ENCODE assay signal across 20 cellular contexts in the genomic region with DNA sequence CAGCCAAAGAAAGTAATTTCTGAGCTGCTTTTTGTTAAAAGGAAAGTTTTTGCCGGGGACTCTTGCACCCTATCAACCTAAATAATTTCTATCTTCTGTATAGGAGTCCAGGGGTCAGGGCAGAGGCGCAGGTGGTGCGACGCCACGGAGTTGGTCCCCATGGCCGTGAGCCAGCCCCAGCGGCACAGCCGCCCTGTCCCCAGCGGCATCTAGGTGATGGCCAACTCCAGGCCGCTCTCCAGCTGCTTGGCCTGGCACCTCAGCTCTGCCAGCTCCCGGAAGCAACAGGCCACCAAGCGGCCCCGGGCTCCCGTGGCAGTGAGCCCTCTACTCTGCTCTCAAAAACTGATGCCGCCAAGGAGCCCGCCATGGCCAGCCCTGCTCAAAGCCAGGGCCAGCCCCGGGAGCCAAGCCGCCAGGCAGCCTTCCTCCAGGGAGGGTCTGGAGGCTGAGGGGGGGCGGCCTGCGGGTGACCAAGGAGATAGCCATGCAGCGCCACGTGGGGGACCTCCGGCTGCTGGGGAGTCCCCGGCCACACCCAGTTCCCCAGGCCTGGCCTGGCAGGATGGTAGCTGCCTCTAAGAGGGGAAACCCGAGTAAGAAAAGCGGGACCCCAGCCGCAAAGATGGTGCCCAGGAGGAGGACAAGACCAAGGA. TPM values are rescaled to one million over a fixed set of nuclear protein-coding genes. Genes with fewer than 3 reads are reported as not detected.
DNase-seq lines count a peak whose midpoint lies in the region; ATAC-seq and TF ChIP-seq lines count a peak whose summit lies in the region.
"Had no signal": no experiment of that assay in that cellular context is flagged by ENCODE, and none has a peak within 500 bp of the region (broad histone marks: within the 10 kb centered on the region; RNA-seq: fewer than 3 reads in every experiment).

No MANE protein-coding gene starts in this region.

- no peak overlapping the region for H2BK5ac ChIP-seq in neuronal stem cell (ENCODE audit: low read length)

- ATAC-seq in SK-N-SH treated with all-trans-retinoic acid at 6 μM for 48 hours (no peak), GM19452 (IDR thresholded peaks at IDR 0.05; ENCODE audit: unreplicated experiment) (no peak)
- ATAC-seq: A549; CD8-positive, alpha-beta T cell had no signal

- TF ChIP-seq EP300 in SK-N-SH (IDR thresholded peaks at IDR 0.05; ENCODE audit: borderline replicate concordance in 1 of 2, low read depth in 1 of 2, low read length in 1 of 2) = no peak

- H3K27ac ChIP-seq in SK-N-SH (ENCODE audit: low read depth in 2 of 2, low read length in 1 of 2) (no peak overlapping the region), neuronal stem cell (replicated peaks; ENCODE audit: low read length) (no peak overlapping the region)
- H3K27ac ChIP-seq: 22Rv1; A549; BLaER1 treated with 17β-estradiol and CSF1 and Interleukin-3, amounts not matched to agents 10 nM and 100 nM; C4-2B had no signal

- H3K27ac Mint-ChIP-seq in chondrocyte (ENCODE audit: unreplicated experiment) = no peak overlapping the region
- H3K27ac Mint-ChIP-seq: B cell; CD4-positive, alpha-beta T cell; CD8-positive, alpha-beta T cell had no signal

- no peaks in the 10 kb centered on the region for H3K36me3 Mint-ChIP-seq in chondrocyte (ENCODE audit: low read depth)
- H3K36me3 Mint-ChIP-seq: CD8-positive, alpha-beta T cell had no signal

- no peaks in the 10 kb centered on the region for H3K36me3 ChIP-seq in SK-N-SH (replicated peaks in 1 of 2; ENCODE audit: control insufficient read depth in 1 of 2, insufficient read depth in 2 of 2, low read length in 1 of 2)
- no peaks in the 10 kb centered on the region for H3K36me3 ChIP-seq in neuronal stem cell (replicated peaks in 1 of 2; ENCODE audit: control insufficient read depth in 2 of 2, insufficient read depth in 2 of 2, low read length in 2 of 2)
- H3K36me3 ChIP-seq: BLaER1 treated with 17β-estradiol and CSF1 and Interleukin-3, amounts not matched to agents 10 nM and 100 nM had no signal

- no peak overlapping the region for H3K4ac ChIP-seq in neuronal stem cell (ENCODE audit: low read length)

- no peak overlapping the region for H3K4me3 Mint-ChIP-seq in chondrocyte (ENCODE audit: unreplicated experiment)
- H3K4me3 Mint-ChIP-seq: B cell; CD4-positive, alpha-beta T cell; CD8-positive, alpha-beta T cell had no signal

- H3K4me3 ChIP-seq in SK-N-SH (ENCODE audit: low read depth in 2 of 2, low read length in 1 of 2) (no peak overlapping the region), neuronal stem cell (ENCODE audit: low read length in 2 of 2) (no peak overlapping the region)
- H3K4me3 ChIP-seq: A549; BLaER1 treated with 17β-estradiol and CSF1 and Interleukin-3, amounts not matched to agents 10 nM and 100 nM had no signal

- no peaks in the 10 kb centered on the region for H3K27me3 Mint-ChIP-seq in chondrocyte (ENCODE audit: low read depth)

- H2BK120ac ChIP-seq in neuronal stem cell (ENCODE audit: low read depth, low read length) = no peak overlapping the region

- peaks cover 2% of the 10 kb centered on the region for H3F3A ChIP-seq in SK-N-SH (replicated peaks; ENCODE audit: insufficient read depth)

- H2BK12ac ChIP-seq in neuronal stem cell (ENCODE audit: low read length) = no peak overlapping the region

- H3K4me1 Mint-ChIP-seq in chondrocyte (ENCODE audit: low read depth) = no peaks in the 10 kb centered on the region
- H3K4me1 Mint-ChIP-seq: B cell had no signal

- H4K91ac ChIP-seq in neuronal stem cell (ENCODE audit: low read depth, low read length, poor library complexity) = no peak overlapping the region

- H3K23ac ChIP-seq in neuronal stem cell (ENCODE audit: low read depth, low read length, poor library complexity) = no peak overlapping the region

- no peak for TF ChIP-seq CTCF in SK-N-SH (IDR thresholded peaks at IDR 0.05)
- no peak for TF ChIP-seq CTCF in chondrocyte (IDR thresholded peaks at IDR 0.05)

- H3K4me1 ChIP-seq in SK-N-SH (ENCODE audit: control insufficient read depth in 1 of 2, insufficient read depth in 2 of 2, low read depth in 1 of 2, low read length in 1 of 2) = no peaks in the 10 kb centered on the region; a peak in 1 of 4 replicates
- H3K4me1 ChIP-seq in neuronal stem cell (ENCODE audit: control insufficient read depth in 2 of 2, insufficient read depth in 1 of 2, low read depth in 1 of 2, low read length in 2 of 2) = no peaks in the 10 kb centered on the region
- H3K4me1 ChIP-seq: A549; BLaER1 treated with 17β-estradiol and CSF1 and Interleukin-3, amounts not matched to agents 10 nM and 100 nM had no signal

- H3K9ac ChIP-seq in SK-N-SH (no peak overlapping the region), neuronal stem cell (ENCODE audit: low read depth, low read length, poor library complexity) (no peak overlapping the region)
- H3K9ac ChIP-seq: BLaER1 treated with 17β-estradiol and CSF1 and Interleukin-3, amounts not matched to agents 10 nM and 100 nM had no signal

- no peak overlapping the region for H3K4me2 ChIP-seq in SK-N-SH
- H3K4me2 ChIP-seq in neuronal stem cell (ENCODE audit: insufficient read depth, low read length, poor library complexity, severe bottlenecking) = no peak overlapping the region
- H3K4me2 ChIP-seq: A549; BLaER1 treated with 17β-estradiol and CSF1 and Interleukin-3, amounts not matched to agents 10 nM and 100 nM had no signal

- no peaks in the 10 kb centered on the region for H3K79me1 ChIP-seq in neuronal stem cell (ENCODE audit: low read depth, low read length)

- H3K79me2 ChIP-seq in SK-N-SH (ENCODE audit: insufficient read depth) = no peaks in the 10 kb centered on the region

- H3K27me3 ChIP-seq in SK-N-SH (ENCODE audit: insufficient read depth) (no peaks in the 10 kb centered on the region), neuronal stem cell (ENCODE audit: control insufficient read depth in 3 of 3, insufficient read depth in 3 of 3, low read depth in 1 of 3, low read length in 3 of 3) (no peaks in the 10 kb centered on the region)
- H3K27me3 ChIP-seq: BLaER1 treated with 17β-estradiol and CSF1 and Interleukin-3, amounts not matched to agents 10 nM and 100 nM had no signal

- WGBS in SK-N-SH (ENCODE audit: low lambda C conversion rate) = 83% methylated on average over 25 of the region's 27 CpGs
- WGBS in neuronal stem cell (ENCODE audit: extremely low coverage in 2 of 2, insufficient read length in 2 of 2, insufficient replicate concordance in 1 of 2), 2 donors = no CpG with 5 or more reads among the region's 27 CpGs

- no peak overlapping the region for H2AK5ac ChIP-seq in neuronal stem cell (ENCODE audit: low read depth, low read length)

- H2BK15ac ChIP-seq in neuronal stem cell (ENCODE audit: low read length) = no peak overlapping the region

- CTCF ChIA-PET in SK-N-SH (lab: Yijun Ruan, JAX) = interaction anchor here (1.6 kb wide), 1 partner anchor 73 kb away, joined by 5 read pairs; no protein-coding TSS in a partner anchor

- no peaks in the 10 kb centered on the region for H4K20me1 ChIP-seq in SK-N-SH (ENCODE audit: insufficient read depth)
- H4K20me1 ChIP-seq: BLaER1 treated with 17β-estradiol and CSF1 and Interleukin-3, amounts not matched to agents 10 nM and 100 nM had no signal

- H3K9me3 Mint-ChIP-seq in chondrocyte (ENCODE audit: low read depth) = no peaks in the 10 kb centered on the region
- H3K9me3 Mint-ChIP-seq: CD4-positive, alpha-beta T cell; CD8-positive, alpha-beta T cell had no signal

- H3K14ac ChIP-seq in neuronal stem cell (ENCODE audit: low read length) = peak overlapping the region; percentile 56

- DNase-seq in SK-N-SH = peak; percentile 36
- peak; percentile 89 for DNase-seq in chondrocyte (ENCODE audit: low spot score)
- DNase-seq in neuronal stem cell (ENCODE audit: low spot score) = no peak
- DNase-seq in posterior vena cava (ENCODE audit: low spot score) = peak; percentile 80
- no peak for DNase-seq in NCI-H748 (lab: John Stamatoyannopoulos, UW; ENCODE audit: unreplicated experiment)
- no peak for DNase-seq in RPMI8226
- DNase-seq: AML-193; Caco-2; Calu3; CD4-positive, alpha-beta T cell; CD8-positive, alpha-beta T cell; DMS79 treated with DMSO at 0.1 percent for 48 hours; GF-D8 had no signal

- intact Hi-C loops in posterior vena cava (cut with DNase I) = loop anchor here in 1 of 2 donors (5.0 kb wide), 1 partner anchor 1485 kb away; no protein-coding TSS in a partner anchor

- H3K9me2 ChIP-seq in SK-N-SH = no peaks in the 10 kb centered on the region

- peak overlapping the region; percentile 57 for H3K18ac ChIP-seq in neuronal stem cell (ENCODE audit: low read length)

- H4K8ac ChIP-seq in neuronal stem cell (ENCODE audit: low read depth, low read length) = no peak overlapping the region

- H3K9me3 ChIP-seq in SK-N-SH (no peaks in the 10 kb centered on the region), neuronal stem cell (replicated peaks in 1 of 2; ENCODE audit: control insufficient read depth in 2 of 2, insufficient read depth in 1 of 2, low read depth in 1 of 2, low read length in 2 of 2) (no peaks in the 10 kb centered on the region)
- H3K9me3 ChIP-seq: A549 had no signal

- POLR2A ChIA-PET in SK-N-SH (lab: Yijun Ruan, JAX) = no interaction called here

- H2AFZ ChIP-seq in SK-N-SH (ENCODE audit: low read depth) = no peak overlapping the region
- no peak overlapping the region for H2AFZ ChIP-seq in neuronal stem cell (ENCODE audit: low read length)

- no peak for TF ChIP-seq RAD21 in SK-N-SH (IDR thresholded peaks at IDR 0.05; ENCODE audit: low read length)

TF ChIP-seq in SK-N-SH, 30 proteins besides CTCF, POLR2A, EP300 and RAD21 (continues in another document):
- no peak for TF ChIP-seq RCOR1 (IDR thresholded peaks at IDR 0.05; ENCODE audit: low read length)
- TF ChIP-seq TAF1 (IDR thresholded peaks at IDR 0.05; ENCODE audit: borderline replicate concordance, low read depth, low read length) = no peak
- no peak for TF ChIP-seq NRF1 (IDR thresholded peaks at IDR 0.05; ENCODE audit: low read depth, low read length)
- TF ChIP-seq NFIC (IDR thresholded peaks at IDR 0.05; ENCODE audit: borderline replicate concordance) = no peak
- TF ChIP-seq GATA2 (CRISPR knock-in tag; IDR thresholded peaks at IDR 0.05) = no peak
- TF ChIP-seq GABPA (IDR thresholded peaks at IDR 0.05; ENCODE audit: low read depth) = no peak

RNA-seq across cellular contexts. Expression of gene LANCL2, which starts 22.8 kb away (rescaled TPM):
- polyA plus RNA-seq in SK-N-SH (2012; rRNA removed) = 25.8 and 36.7 TPM in 2 replicates
- 26.2 and 27.8 TPM in 2 replicates for polyA plus RNA-seq in SK-N-SH (2012; cell fraction: cytosol; rRNA removed)
- 47.6 and 71.0 TPM in 2 replicates for polyA plus RNA-seq in SK-N-SH (2012; cell fraction: nucleus; rRNA removed)
- total RNA-seq in chondrocyte = 13.9 to 21.3 TPM (median 20.4 TPM) in 3 replicates
- 4.8 TPM for polyA plus RNA-seq in neuronal stem cell (2013, experiment 1 of 2)
- polyA plus RNA-seq in neuronal stem cell (2013, experiment 2 of 2) = 5.3 TPM
- 1 to 10 TPM; 6.5 to 9.8 TPM for total RNA-seq in posterior vena cava

Comparison
In these comparisons a context has a peak if more than half of its experiments do, and no peak if none do; other contexts are left out.
1. DNase-seq: peak in SK-N-SH (single experiment), chondrocyte (single experiment) and posterior vena cava (single experiment); none in neuronal stem cell (single experiment), NCI-H748 (single experiment) and RPMI8226 (single experiment).